In genomic region chr10:100370976-100371706, GRCh38 we compare ENCODE assay signal across 8 cellular contexts. TPM values are rescaled to one million over a fixed set of nuclear protein-coding genes. Genes with fewer than 3 reads are reported as not detected.
DNase-seq lines count a peak whose midpoint lies in the region; ATAC-seq and TF ChIP-seq lines count a peak whose summit lies in the region.

No MANE protein-coding gene starts in this region.

- TF ChIP-seq CTCF in progenitor cell of endocrine pancreas (IDR thresholded peaks at IDR 0.05; ENCODE audit: unreplicated experiment), result no peak

- intact Hi-C loops in left cardiac atrium (cut with DNase I), result no loop called here

- ATAC-seq in left cardiac atrium (peak; percentile 46 to 75), GM21367 (IDR thresholded peaks at IDR 0.05; ENCODE audit: unreplicated experiment) (no peak)

- peak overlapping the region; percentile 90 for H3K27ac Mint-ChIP-seq in progenitor cell of endocrine pancreas

- no peaks in the 10 kb centered on the region for H3K36me3 Mint-ChIP-seq in progenitor cell of endocrine pancreas (ENCODE audit: insufficient read depth)

- H3K4me1 Mint-ChIP-seq in progenitor cell of endocrine pancreas (ENCODE audit: low read depth), result peaks cover 14% of the 10 kb centered on the region

- H3K4me3 Mint-ChIP-seq in progenitor cell of endocrine pancreas (ENCODE audit: low read depth), result peak overlapping the region; percentile 23

- H3K9me3 Mint-ChIP-seq in progenitor cell of endocrine pancreas (ENCODE audit: low read depth), result no peaks in the 10 kb centered on the region

- DNase-seq in NCI-H82 (lab: John Stamatoyannopoulos, UW), result peak; percentile 19
- no peak for DNase-seq in NCI-H82 treated with DMSO at 0.1 percent for 48 hours (lab: John Stamatoyannopoulos, UW; ENCODE audit: unreplicated experiment)
- DNase-seq in SW 1271 (lab: John Stamatoyannopoulos, UW), result peak; percentile 57 to 67
- peak; percentile 79 for DNase-seq in amniotic epithelial cell (ENCODE audit: low read depth)
- DNase-seq in left cardiac atrium, result peak; percentile 88
- DNase-seq in progenitor cell of endocrine pancreas (ENCODE audit: low spot score, unreplicated experiment), result peak; percentile 36
- DNase-seq in COLO668 (lab: John Stamatoyannopoulos, UW; ENCODE audit: unreplicated experiment), result no peak

- no peaks in the 10 kb centered on the region for H3K27me3 Mint-ChIP-seq in progenitor cell of endocrine pancreas

RNA-seq across cellular contexts. Expression of gene SCD, which starts 24.1 kb away (rescaled TPM):
- total RNA-seq in left cardiac atrium, result 100 to 1,000 TPM; 197 to 969 TPM
- total RNA-seq in progenitor cell of endocrine pancreas, result 281 and 309 TPM in 2 replicates

RNA-seq across cellular contexts. Expression of gene PKD2L1, which starts 41.1 kb away (rescaled TPM):
- total RNA-seq in left cardiac atrium (under 1 TPM in 1 of 2 donors, not detected in 1; 0.44 TPM), progenitor cell of endocrine pancreas (0.38 TPM in 1 of 2 replicates, not detected in the other)

Comparison
In these comparisons a context has a peak if more than half of its experiments do, and no peak if none do; other contexts are left out.
1. DNase-seq: peak in NCI-H82 (single experiment), SW 1271 (2 of 2), amniotic epithelial cell (single experiment), left cardiac atrium (single experiment) and progenitor cell of endocrine pancreas (single experiment); none in NCI-H82 treated with DMSO at 0.1 percent for 48 hours (single experiment) and COLO668 (single experiment).